ENCODE assay signal across 8 cellular contexts in genomic region chr7:132560105-132560504, GRCh38. TPM values are rescaled to one million over a fixed set of nuclear protein-coding genes. Genes with fewer than 3 reads are reported as not detected.
"Had no signal": no experiment of that assay in that cellular context is flagged by ENCODE, and none has a peak within 500 bp of the region (broad histone marks: within the 10 kb centered on the region; RNA-seq: fewer than 3 reads in every experiment).

No MANE protein-coding gene starts in this region.

- FAIRE-seq: HepG2, HTR-8/SVneo, K562 had no signal

- H3K4me3 ChIP-seq: K562 had no signal

- H3K27ac Mint-ChIP-seq: IgD-negative memory B cell had no signal

- H3K27ac ChIP-seq: HL-60 had no signal

- H3K4me1 Mint-ChIP-seq: IgD-negative memory B cell had no signal

- DNase-seq: IMR-90, KBM-7 had no signal

- H3K9me3 Mint-ChIP-seq: IgD-negative memory B cell had no signal

- ATAC-seq: K562 had no signal

- H3K4me3 Mint-ChIP-seq: IgD-negative memory B cell had no signal

RNA-seq across cellular contexts. Expression of gene PLXNA4, which starts 16.2 kb away (rescaled TPM):
- total RNA-seq: HT-29 had no signal
- polyA plus RNA-seq: IgD-negative memory B cell, K562 had no signal
